8 cellular contexts compared by ENCODE assay signal in genomic region chr10:16891375-16892313, GRCh38.
A peak's percentile ranks its signal among the peaks of the same experiment; 100 is the strongest.
DNase-seq lines count a peak whose midpoint lies in the region; ATAC-seq and TF ChIP-seq lines count a peak whose summit lies in the region.

No MANE protein-coding gene starts in this region.

- peak; percentile 66 for TF ChIP-seq CTCF in BE2C (IDR thresholded peaks at IDR 0.05; ENCODE audit: low read depth, low read length)
- peak; percentile 61 to 76 for TF ChIP-seq CTCF in brain (conservative IDR thresholded peaks at IDR 0.05)
- no peak for TF ChIP-seq CTCF in GM13976 (IDR thresholded peaks at IDR 0.05; ENCODE audit: borderline replicate concordance, control extremely low read depth, extremely low read depth, insufficient read depth, missing control alignments)

- peak; percentile 65 for ATAC-seq in HG02759 (IDR thresholded peaks at IDR 0.05; ENCODE audit: unreplicated experiment)
- ATAC-seq in T-helper 17 cell = peak; percentile 78

- H3K36me3 Mint-ChIP-seq in T-helper 17 cell (ENCODE audit: low read depth) (peaks cover 6% of the 10 kb centered on the region), brain (peaks cover 14% of the 10 kb centered on the region)

- no peaks in the 10 kb centered on the region for H3K27me3 ChIP-seq in BE2C

- H3K27ac Mint-ChIP-seq in T-helper 17 cell = peak overlapping the region; percentile 92
- H3K27ac Mint-ChIP-seq in brain = peak overlapping the region in 4 of 5 experiments; percentile 0 to 73 (median 26)

- H3K9me3 Mint-ChIP-seq in brain = peaks cover 3 to 11% (median 7%) of the 10 kb centered on the region in 5 experiments

- peaks cover 6% of the 10 kb centered on the region for H3K27me3 Mint-ChIP-seq in T-helper 17 cell
- H3K27me3 Mint-ChIP-seq in brain = no peaks in the 10 kb centered on the region

- H3K36me3 ChIP-seq in BE2C = no peaks in the 10 kb centered on the region

- H3K9me3 ChIP-seq in BE2C (no peaks in the 10 kb centered on the region), T-helper 17 cell (ENCODE audit: control insufficient read depth, low read length, poor library complexity, severe bottlenecking) (no peaks in the 10 kb centered on the region)

- H3K4me3 Mint-ChIP-seq in T-helper 17 cell (peak overlapping the region; percentile 85), brain (peak overlapping the region in 2 of 5 experiments; percentile 1 to 11)

- peaks cover 13% of the 10 kb centered on the region for H3K4me1 ChIP-seq in BE2C

- DNase-seq in BE2C = peak; percentile 50
- DNase-seq in T-helper 17 cell = peak in 1 of 3 donors; percentile 20
- DNase-seq in kidney glomerular epithelial cell (lab: John Stamatoyannopoulos, UW) = peak; percentile 96
- peak; percentile 52 to 59 for DNase-seq in stimulated activated CD4-positive, alpha-beta T cell treated with anti-CD3 and anti-CD28 coated beads, Interleukin-2, amount 100 ng/mL, for 24 hours
- no peak for DNase-seq in effector CD8-positive, alpha-beta T cell (lab: John Stamatoyannopoulos, UW)
- no peak for DNase-seq in GM13976 (ENCODE audit: low spot score)

- H3K4me3 ChIP-seq in BE2C (ENCODE audit: low read depth, low read length) = no peak overlapping the region; the same call in 1 of the 2 replicates

- in situ Hi-C loops in GM13976 (cut with MboI; ENCODE audit: low sequenced_read_pairs, unreplicated experiment) = no loop called here

- peaks cover 8% of the 10 kb centered on the region for H3K4me1 Mint-ChIP-seq in T-helper 17 cell
- peaks cover 35% of the 10 kb centered on the region for H3K4me1 Mint-ChIP-seq in brain

Comparison
In these comparisons a context has a peak if more than half of its experiments do, and no peak if none do; other contexts are left out.
1. DNase-seq: peak in BE2C (single experiment), kidney glomerular epithelial cell (single experiment) and stimulated activated CD4-positive, alpha-beta T cell treated with anti-CD3 and anti-CD28 coated beads, Interleukin-2, amount 100 ng/mL, for 24 hours (2 of 2); none in effector CD8-positive, alpha-beta T cell (single experiment) and GM13976 (single experiment).